Comparison of ENCODE assay signal across 19 cellular contexts in genomic region chr3:31966978-31967592, GRCh38. TPM values are rescaled to one million over a fixed set of nuclear protein-coding genes. Genes with fewer than 3 reads are reported as not detected.
DNase-seq lines count a peak whose midpoint lies in the region; ATAC-seq, FAIRE-seq and TF ChIP-seq lines count a peak whose summit lies in the region.
"Had no signal": no experiment of that assay in that cellular context is flagged by ENCODE, and none has a peak within 500 bp of the region (broad histone marks: within the 10 kb centered on the region; RNA-seq: fewer than 3 reads in every experiment).

No MANE protein-coding gene starts in this region.

- peak overlapping the region; percentile 19 for H2BK120ac ChIP-seq in mesenchymal stem cell (ENCODE audit: low read depth, low read length)

- H3K14ac ChIP-seq in mesenchymal stem cell (ENCODE audit: low read length in 2 of 2), result no peak overlapping the region

- H3K4me3 Mint-ChIP-seq in astrocyte (ENCODE audit: unreplicated experiment), result no peak overlapping the region
- H3K4me3 Mint-ChIP-seq in activated T-helper 17 cell treated with anti-CD3 and anti-CD28 coated beads, Interleukin-2, amount 50 U/mL, for 72 hours, result no peak overlapping the region
- H3K4me3 Mint-ChIP-seq: endodermal cell had no signal

- H3K79me2 ChIP-seq in Karpas-422 (ENCODE audit: low read length) (peaks cover 92% of the 10 kb centered on the region), astrocyte (ENCODE audit: insufficient read depth, low read length) (peaks cover 25% of the 10 kb centered on the region)

- peak overlapping the region; percentile 61 for H4K91ac ChIP-seq in mesenchymal stem cell (ENCODE audit: low read length)

- peak overlapping the region; percentile 80 for H2BK15ac ChIP-seq in mesenchymal stem cell (ENCODE audit: low read depth, poor library complexity, severe bottlenecking)

- TF ChIP-seq CTCF in astrocyte (IDR thresholded peaks at IDR 0.05; ENCODE audit: insufficient read depth, low read depth, low read length) (no peak), tibial artery (IDR thresholded peaks at IDR 0.05) (no peak), adrenal gland (IDR thresholded peaks at IDR 0.05) (no peak)

- H3K27me3 Mint-ChIP-seq in astrocyte (ENCODE audit: low read depth, unreplicated experiment), result no peaks in the 10 kb centered on the region
- H3K27me3 Mint-ChIP-seq in activated T-helper 17 cell treated with anti-CD3 and anti-CD28 coated beads, Interleukin-2, amount 50 U/mL, for 72 hours, result peaks cover 5% of the 10 kb centered on the region

- ATAC-seq in HG03354 (IDR thresholded peaks at IDR 0.05; ENCODE audit: poor library complexity, severe bottlenecking, unreplicated experiment) (no peak), HG02763 (IDR thresholded peaks at IDR 0.05; ENCODE audit: unreplicated experiment) (no peak)
- ATAC-seq in activated T-helper 17 cell treated with anti-CD3 and anti-CD28 coated beads, Interleukin-2, amount 50 U/mL, for 72 hours (replicated peaks), result no peak
- ATAC-seq: activated CD4-positive, CD25-positive, alpha-beta regulatory T cell treated with anti-CD3 and anti-CD28 coated beads, Interleukin-2, amount 50 U/mL, for 24 hours had no signal

- H3K27ac ChIP-seq in Karpas-422 (ENCODE audit: low read length) (peak overlapping the region; percentile 98), astrocyte (ENCODE audit: low read depth, low read length) (peak overlapping the region; percentile 89), mesenchymal stem cell (ENCODE audit: low read length, poor library complexity, severe bottlenecking) (peak overlapping the region; percentile 93), tibial artery (peak overlapping the region; percentile 67 to 70), adrenal gland (peak overlapping the region in 1 of 5 donors; percentile 15)
- H3K27ac ChIP-seq: BLaER1 had no signal

- H3K4me2 ChIP-seq in Karpas-422 (ENCODE audit: low read depth, low read length, poor library complexity, severe bottlenecking) (peak overlapping the region; percentile 13), astrocyte (ENCODE audit: low read length) (no peak overlapping the region), mesenchymal stem cell (ENCODE audit: low read length, poor library complexity, severe bottlenecking) (no peak overlapping the region)
- H3K4me2 ChIP-seq: BLaER1 had no signal

- peaks cover 45% of the 10 kb centered on the region for H3K4me1 Mint-ChIP-seq in astrocyte (ENCODE audit: low read depth, unreplicated experiment)
- H3K4me1 Mint-ChIP-seq in activated T-helper 17 cell treated with anti-CD3 and anti-CD28 coated beads, Interleukin-2, amount 50 U/mL, for 72 hours, result peaks cover 5% of the 10 kb centered on the region

- peak overlapping the region; percentile 96 for H3K27ac Mint-ChIP-seq in astrocyte (ENCODE audit: unreplicated experiment)
- no peak overlapping the region for H3K27ac Mint-ChIP-seq in activated T-helper 17 cell treated with anti-CD3 and anti-CD28 coated beads, Interleukin-2, amount 50 U/mL, for 72 hours
- H3K27ac Mint-ChIP-seq: endodermal cell had no signal

- peak overlapping the region; percentile 75 for H4K8ac ChIP-seq in mesenchymal stem cell (ENCODE audit: low read length)

- peak overlapping the region; percentile 82 for H2BK5ac ChIP-seq in mesenchymal stem cell (ENCODE audit: low read depth, low read length, poor library complexity, severe bottlenecking)

- H2AFZ ChIP-seq in Karpas-422 (ENCODE audit: low read length), result no peak overlapping the region
- no peak overlapping the region for H2AFZ ChIP-seq in astrocyte (ENCODE audit: low read depth, low read length)
- H2AFZ ChIP-seq in mesenchymal stem cell (ENCODE audit: low read depth, low read length), result no peak overlapping the region

- DNase-seq in Karpas-422, result no peak
- DNase-seq in astrocyte (ENCODE audit: low read depth), result no peak
- no peak for DNase-seq in mesenchymal stem cell
- no peak for DNase-seq in tibial artery
- no peak for DNase-seq in adrenal gland
- DNase-seq: activated effector memory CD4-positive, alpha-beta T cell treated with Interleukin-2 at 50 U/mL for 16 hours; endodermal cell; HCEC 1CT; hypothalamus; NCI-H1436; NCI-H2227 treated with DMSO at 0.1 percent for 48 hours; retina; SHP77; T-helper 2 cell had no signal

- no peak for TF ChIP-seq POLR2A in adrenal gland (IDR thresholded peaks at IDR 0.05)

- H3K27me3 ChIP-seq in Karpas-422 (ENCODE audit: low read length), result no peaks in the 10 kb centered on the region
- H3K27me3 ChIP-seq in astrocyte (ENCODE audit: insufficient read depth, low read length), result no peaks in the 10 kb centered on the region
- peaks cover 0 to 4% of the 10 kb centered on the region in 2 experiments for H3K27me3 ChIP-seq in mesenchymal stem cell (ENCODE audit: control insufficient read depth in 1 of 2, insufficient read depth in 1 of 2, low read length in 2 of 2)
- H3K27me3 ChIP-seq in tibial artery, result no peaks in the 10 kb centered on the region
- H3K27me3 ChIP-seq in adrenal gland, result no peaks in the 10 kb centered on the region
- H3K27me3 ChIP-seq: BLaER1 had no signal

- FAIRE-seq in astrocyte (lab: Jason Lieb, UNC), result no peak

- intact Hi-C loops in tibial artery (cut with DNase I; ENCODE audit: low total_unique reads), result no loop called here
- intact Hi-C loops in adrenal gland (cut with DNase I), result no loop called here

- no peaks in the 10 kb centered on the region for H3K9me3 ChIP-seq in Karpas-422 (ENCODE audit: low read length)
- no peaks in the 10 kb centered on the region for H3K9me3 ChIP-seq in astrocyte (ENCODE audit: insufficient read depth, low read depth, low read length)
- no peaks in the 10 kb centered on the region for H3K9me3 ChIP-seq in mesenchymal stem cell (ENCODE audit: control insufficient read depth, low read length)
- H3K9me3 ChIP-seq in tibial artery, result no peaks in the 10 kb centered on the region
- no peaks in the 10 kb centered on the region for H3K9me3 ChIP-seq in adrenal gland (replicated peaks in 1 of 3)
- H3K9me3 ChIP-seq: BLaER1 had no signal

- 71% methylated on average over 2 of the region's 4 CpGs for WGBS in mesenchymal stem cell
- WGBS in adrenal gland, 4 donors, result 70 to 74% (median 72%) methylated on average over 4 of the region's 4 CpGs

- H3K9ac ChIP-seq in Karpas-422 (ENCODE audit: low read length) (no peak overlapping the region), astrocyte (ENCODE audit: low read length) (no peak overlapping the region), mesenchymal stem cell (ENCODE audit: low read length) (no peak overlapping the region)
- H3K9ac ChIP-seq: BLaER1 had no signal

- no peaks in the 10 kb centered on the region for H3K9me3 Mint-ChIP-seq in astrocyte (ENCODE audit: unreplicated experiment)
- no peaks in the 10 kb centered on the region for H3K9me3 Mint-ChIP-seq in activated T-helper 17 cell treated with anti-CD3 and anti-CD28 coated beads, Interleukin-2, amount 50 U/mL, for 72 hours
- H3K9me3 Mint-ChIP-seq: endodermal cell had no signal

- H3K79me1 ChIP-seq in mesenchymal stem cell (replicated peaks; ENCODE audit: low read length, poor library complexity, severe bottlenecking), result peaks cover 23% of the 10 kb centered on the region

- H3K18ac ChIP-seq in mesenchymal stem cell (ENCODE audit: low read depth in 1 of 2, low read length in 2 of 2), result peak overlapping the region; percentile 54 to 73

- H3K23ac ChIP-seq in mesenchymal stem cell (ENCODE audit: low read length in 2 of 2), result no peak overlapping the region

- H3K9me2 ChIP-seq in Karpas-422 (replicated peaks; ENCODE audit: insufficient read depth, low read length), result no peaks in the 10 kb centered on the region

- H3K36me3 ChIP-seq in Karpas-422 (ENCODE audit: insufficient read depth, low read length) (peaks cover 20% of the 10 kb centered on the region), astrocyte (ENCODE audit: insufficient read depth, low read length) (no peaks in the 10 kb centered on the region), mesenchymal stem cell (ENCODE audit: control insufficient read depth in 1 of 2, insufficient read depth in 2 of 2, low read depth in 1 of 2, low read length in 2 of 2) (no peaks in the 10 kb centered on the region), tibial artery (no peaks in the 10 kb centered on the region), adrenal gland (replicated peaks in 1 of 2) (no peaks in the 10 kb centered on the region)
- H3K36me3 ChIP-seq: BLaER1 had no signal

- H3K4me3 ChIP-seq in Karpas-422 (ENCODE audit: low read length) (no peak overlapping the region), astrocyte (ENCODE audit: insufficient read depth, low read depth, low read length) (no peak overlapping the region), mesenchymal stem cell (ENCODE audit: insufficient read depth in 1 of 2, low read depth in 1 of 2, low read length in 2 of 2) (no peak overlapping the region), tibial artery (no peak overlapping the region), adrenal gland (no peak overlapping the region)
- H3K4me3 ChIP-seq: BLaER1 had no signal

- H4K20me1 ChIP-seq in Karpas-422 (ENCODE audit: insufficient read depth, low read depth, low read length), result no peaks in the 10 kb centered on the region
- H4K20me1 ChIP-seq in astrocyte (ENCODE audit: insufficient read depth, low read length), result no peaks in the 10 kb centered on the region
- H4K20me1 ChIP-seq: BLaER1 had no signal

- H3K4me1 ChIP-seq in Karpas-422 (ENCODE audit: low read length) (peaks cover 86% of the 10 kb centered on the region), astrocyte (ENCODE audit: insufficient read depth, low read length) (peaks cover 33% of the 10 kb centered on the region), mesenchymal stem cell (ENCODE audit: control insufficient read depth, insufficient read depth, low read depth, low read length) (peaks cover 9% of the 10 kb centered on the region), tibial artery (peaks cover 0 to 40% (median 23%) of the 10 kb centered on the region in 4 donors), adrenal gland (replicated peaks in 1 of 2) (peaks cover 0 to 22% of the 10 kb centered on the region in 2 donors)

- no peaks in the 10 kb centered on the region for H3K36me3 Mint-ChIP-seq in astrocyte (ENCODE audit: low read depth, unreplicated experiment)
- no peaks in the 10 kb centered on the region for H3K36me3 Mint-ChIP-seq in activated T-helper 17 cell treated with anti-CD3 and anti-CD28 coated beads, Interleukin-2, amount 50 U/mL, for 72 hours (ENCODE audit: low read depth)

- H2AK5ac ChIP-seq in mesenchymal stem cell (ENCODE audit: low read length, severe bottlenecking), result peak overlapping the region; percentile 85

- peak overlapping the region in 1 of 2 experiments; percentile 97 for H3K4ac ChIP-seq in mesenchymal stem cell (ENCODE audit: low read depth in 1 of 2, low read length in 2 of 2)

- peak overlapping the region in 1 of 2 experiments; percentile 77 for H2BK12ac ChIP-seq in mesenchymal stem cell (ENCODE audit: low read length in 2 of 2)

RNA-seq across cellular contexts. Expression of gene OSBPL10, which starts 14.0 kb away (rescaled TPM):
- 87.0 and 106 TPM in 2 replicates for total RNA-seq in Karpas-422 (2014; rRNA removed; shearing (Covaris generic); ENCODE audit: low replicate concordance)
- total RNA-seq in astrocyte, result 51.3 and 52.7 TPM in 2 replicates
- polyA plus RNA-seq in mesenchymal stem cell (2013, experiment 1 of 2), result 12.0 TPM
- polyA plus RNA-seq in mesenchymal stem cell (2013, experiment 2 of 2), result 12.2 TPM
- total RNA-seq in adrenal gland, result 10 to 100 TPM in 5 of 8 donors, 1 to 10 TPM in 3; 7.6 to 55.6 (median 13.1) TPM
- 1 to 10 TPM; 2.0 to 9.6 (median 2.2) TPM for polyA plus RNA-seq in adrenal gland
- total RNA-seq in activated T-helper 17 cell treated with anti-CD3 and anti-CD28 coated beads, Interleukin-2, amount 50 U/mL, for 72 hours, result 10 to 100 TPM in 1 of 2 donors, under 1 TPM in 1; 0.90 to 11.5 TPM

RNA-seq across cellular contexts. Expression of gene ZNF860, which starts 14.5 kb away (rescaled TPM):
- total RNA-seq in Karpas-422 (2014; rRNA removed; shearing (Covaris generic); ENCODE audit: low replicate concordance), result 14.6 and 22.4 TPM in 2 replicates
- total RNA-seq in astrocyte, result 2.7 and 3.7 TPM in 2 replicates
- 0.36 TPM for polyA plus RNA-seq in mesenchymal stem cell (2013, experiment 1 of 2)
- 0.27 TPM for polyA plus RNA-seq in mesenchymal stem cell (2013, experiment 2 of 2)
- 1 to 10 TPM in 2 of 8 donors, under 1 TPM in 6; 0.18 to 1.1 (median 0.40) TPM for total RNA-seq in adrenal gland
- under 1 TPM; 0.10 to 0.71 (median 0.16) TPM for polyA plus RNA-seq in adrenal gland
- under 1 TPM in 1 of 2 donors, not detected in 1; 0.91 TPM for total RNA-seq in activated T-helper 17 cell treated with anti-CD3 and anti-CD28 coated beads, Interleukin-2, amount 50 U/mL, for 72 hours
